Comparison of ENCODE assay signal across 8 cellular contexts in genomic region chr17:81239714-81240555, GRCh38. TPM values are rescaled to one million over a fixed set of nuclear protein-coding genes. Genes with fewer than 3 reads are reported as not detected.
DNase-seq lines count a peak whose midpoint lies in the region; ATAC-seq, FAIRE-seq and TF ChIP-seq lines count a peak whose summit lies in the region.

No MANE protein-coding gene starts in this region.

- no peak for TF ChIP-seq CTCF in bronchial epithelial cell (IDR thresholded peaks at IDR 0.05; ENCODE audit: insufficient read depth, low read length, severe bottlenecking)

- no peak for FAIRE-seq in bronchial epithelial cell (lab: Jason Lieb, UNC)

- H3K36me3 ChIP-seq in bronchial epithelial cell (ENCODE audit: control insufficient read depth, insufficient read depth, low read length) = peaks cover 13% of the 10 kb centered on the region

- peak overlapping the region; percentile 94 for H3K4me3 ChIP-seq in bronchial epithelial cell (ENCODE audit: low read depth, low read length)
- peak overlapping the region; percentile 85 for H3K4me3 ChIP-seq in mononuclear cell (ENCODE audit: low read length)

- H3K4me1 ChIP-seq in mononuclear cell (ENCODE audit: insufficient read depth, low read length) = peaks cover 36% of the 10 kb centered on the region

- H3K27ac ChIP-seq in substantia nigra (ENCODE audit: low read depth, low read length, poor library complexity, severe bottlenecking) = peak overlapping the region; percentile 80

- DNase-seq in activated gamma-delta T cell treated with Interleukin-2 at 50 U/mL for 16 hours (peak; percentile 17), activated gamma-delta T cell (lab: John Stamatoyannopoulos, UW) (no peak), T-helper 1 cell (peak in 3 of 5 donors; percentile 25 to 45 (median 32)), bronchial epithelial cell (ENCODE audit: low read depth) (peak; percentile 57), substantia nigra (lab: John Stamatoyannopoulos, UW) (no peak), occipital lobe (lab: John Stamatoyannopoulos, UW) (no peak)

- ATAC-seq in GM19467 (IDR thresholded peaks at IDR 0.05; ENCODE audit: unreplicated experiment) = no peak

- no peaks in the 10 kb centered on the region for H3K9me3 ChIP-seq in mononuclear cell (ENCODE audit: low read depth, low read length)

- no peaks in the 10 kb centered on the region for H3K27me3 ChIP-seq in bronchial epithelial cell (ENCODE audit: control insufficient read depth, insufficient read depth, low read length)
- no peaks in the 10 kb centered on the region for H3K27me3 ChIP-seq in mononuclear cell (ENCODE audit: insufficient read depth, low read length)

RNA-seq across cellular contexts. Expression of gene NDUFAF8, which starts 0.8 kb away (rescaled TPM):
- total RNA-seq in bronchial epithelial cell (31.6 and 49.2 TPM in 2 replicates), mononuclear cell (9.3 TPM), occipital lobe (7.8 TPM)

RNA-seq across cellular contexts. Expression of gene TEPSIN, which starts 1.1 kb away (rescaled TPM):
- total RNA-seq in bronchial epithelial cell = 5.8 and 7.8 TPM in 2 replicates
- total RNA-seq in mononuclear cell = 39.6 TPM
- total RNA-seq in occipital lobe = 8.1 TPM

RNA-seq across cellular contexts. Expression of gene CEP131, which starts 17.2 kb away (rescaled TPM):
- 7.9 and 9.2 TPM in 2 replicates for total RNA-seq in bronchial epithelial cell
- 4.8 TPM for total RNA-seq in mononuclear cell
- total RNA-seq in occipital lobe = 10.5 TPM

RNA-seq across cellular contexts. Expression of gene SLC38A10, which starts 55.2 kb away (rescaled TPM):
- 35.5 and 49.2 TPM in 2 replicates for total RNA-seq in bronchial epithelial cell
- 30.9 TPM for total RNA-seq in mononuclear cell
- total RNA-seq in occipital lobe = 12.3 TPM

Comparison
In these comparisons a context has a peak if more than half of its experiments do, and no peak if none do; other contexts are left out.
1. DNase-seq: peak in activated gamma-delta T cell treated with Interleukin-2 at 50 U/mL for 16 hours (single experiment), T-helper 1 cell (3 of 5) and bronchial epithelial cell (single experiment); none in activated gamma-delta T cell (single experiment), substantia nigra (0 of 49) and occipital lobe (single experiment).